Comparison of ENCODE assay signal across 1 cellular context in genomic region chr4:10197952-10198351, GRCh38.
TF ChIP-seq lines count a peak whose summit lies in the region.

No MANE protein-coding gene starts in this region.

TF ChIP-seq in K562, 482 proteins besides CTCF, POLR2A, EP300 and RAD21 (continued from another document and continues in another):
- TF ChIP-seq BCLAF1 (IDR thresholded peaks at IDR 0.05; ENCODE audit: borderline replicate concordance in 1 of 2, control insufficient read depth in 1 of 2, low read depth in 2 of 2, low read length in 1 of 2): no peak
- no peak for TF ChIP-seq ZNF41 (CRISPR knock-in tag; conservative IDR thresholded peaks at IDR 0.05)
- no peak for TF ChIP-seq ZNF778 (CRISPR knock-in tag; IDR thresholded peaks at IDR 0.05)
- TF ChIP-seq FOSL1 (tag; conservative IDR thresholded peaks at IDR 0.05): no peak
- TF ChIP-seq NFIC (IDR thresholded peaks at IDR 0.05): peak; percentile 65
- no peak for TF ChIP-seq PCBP1 (IDR thresholded peaks at IDR 0.05; ENCODE audit: low read depth, low read length, poor library complexity, severe bottlenecking)
- TF ChIP-seq, protein P1, sequence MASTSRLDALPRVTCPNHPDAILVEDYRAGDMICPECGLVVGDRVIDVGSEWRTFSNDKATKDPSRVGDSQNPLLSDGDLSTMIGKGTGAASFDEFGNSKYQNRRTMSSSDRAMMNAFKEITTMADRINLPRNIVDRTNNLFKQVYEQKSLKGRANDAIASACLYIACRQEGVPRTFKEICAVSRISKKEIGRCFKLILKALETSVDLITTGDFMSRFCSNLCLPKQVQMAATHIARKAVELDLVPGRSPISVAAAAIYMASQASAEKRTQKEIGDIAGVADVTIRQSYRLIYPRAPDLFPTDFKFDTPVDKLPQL (IDR thresholded peaks at IDR 0.05; ENCODE audit: extremely low read depth, insufficient read length): no peak
- TF ChIP-seq CREBBP (IDR thresholded peaks at IDR 0.05; ENCODE audit: low read depth, low read length): no peak
- no peak for TF ChIP-seq ZBED1 (IDR thresholded peaks at IDR 0.05)
- TF ChIP-seq ZNF165 (CRISPR knock-in tag; IDR thresholded peaks at IDR 0.05; ENCODE audit: borderline replicate concordance): no peak
- no peak for TF ChIP-seq ZNF140 (CRISPR knock-in tag; IDR thresholded peaks at IDR 0.05)
- TF ChIP-seq ELF2 (CRISPR knock-in tag; IDR thresholded peaks at IDR 0.05): no peak
- no peak for TF ChIP-seq ZNF124 (CRISPR knock-in tag; IDR thresholded peaks at IDR 0.05)
- TF ChIP-seq BHLHE40 (IDR thresholded peaks at IDR 0.05; ENCODE audit: low read length): no peak
- TF ChIP-seq PPARD (CRISPR knock-in tag; IDR thresholded peaks at IDR 0.05): no peak
- no peak for TF ChIP-seq ZBTB1 (CRISPR knock-in tag; IDR thresholded peaks at IDR 0.05; ENCODE audit: borderline replicate concordance, low read depth)
- TF ChIP-seq ZNF766 (CRISPR knock-in tag; conservative IDR thresholded peaks at IDR 0.05): no peak; the same call in 1 of the 2 replicates
- no peak for TF ChIP-seq BACH1 (tag; IDR thresholded peaks at IDR 0.05)
- no peak for TF ChIP-seq OTX1 (CRISPR knock-in tag; IDR thresholded peaks at IDR 0.05)
- TF ChIP-seq, protein P2, sequence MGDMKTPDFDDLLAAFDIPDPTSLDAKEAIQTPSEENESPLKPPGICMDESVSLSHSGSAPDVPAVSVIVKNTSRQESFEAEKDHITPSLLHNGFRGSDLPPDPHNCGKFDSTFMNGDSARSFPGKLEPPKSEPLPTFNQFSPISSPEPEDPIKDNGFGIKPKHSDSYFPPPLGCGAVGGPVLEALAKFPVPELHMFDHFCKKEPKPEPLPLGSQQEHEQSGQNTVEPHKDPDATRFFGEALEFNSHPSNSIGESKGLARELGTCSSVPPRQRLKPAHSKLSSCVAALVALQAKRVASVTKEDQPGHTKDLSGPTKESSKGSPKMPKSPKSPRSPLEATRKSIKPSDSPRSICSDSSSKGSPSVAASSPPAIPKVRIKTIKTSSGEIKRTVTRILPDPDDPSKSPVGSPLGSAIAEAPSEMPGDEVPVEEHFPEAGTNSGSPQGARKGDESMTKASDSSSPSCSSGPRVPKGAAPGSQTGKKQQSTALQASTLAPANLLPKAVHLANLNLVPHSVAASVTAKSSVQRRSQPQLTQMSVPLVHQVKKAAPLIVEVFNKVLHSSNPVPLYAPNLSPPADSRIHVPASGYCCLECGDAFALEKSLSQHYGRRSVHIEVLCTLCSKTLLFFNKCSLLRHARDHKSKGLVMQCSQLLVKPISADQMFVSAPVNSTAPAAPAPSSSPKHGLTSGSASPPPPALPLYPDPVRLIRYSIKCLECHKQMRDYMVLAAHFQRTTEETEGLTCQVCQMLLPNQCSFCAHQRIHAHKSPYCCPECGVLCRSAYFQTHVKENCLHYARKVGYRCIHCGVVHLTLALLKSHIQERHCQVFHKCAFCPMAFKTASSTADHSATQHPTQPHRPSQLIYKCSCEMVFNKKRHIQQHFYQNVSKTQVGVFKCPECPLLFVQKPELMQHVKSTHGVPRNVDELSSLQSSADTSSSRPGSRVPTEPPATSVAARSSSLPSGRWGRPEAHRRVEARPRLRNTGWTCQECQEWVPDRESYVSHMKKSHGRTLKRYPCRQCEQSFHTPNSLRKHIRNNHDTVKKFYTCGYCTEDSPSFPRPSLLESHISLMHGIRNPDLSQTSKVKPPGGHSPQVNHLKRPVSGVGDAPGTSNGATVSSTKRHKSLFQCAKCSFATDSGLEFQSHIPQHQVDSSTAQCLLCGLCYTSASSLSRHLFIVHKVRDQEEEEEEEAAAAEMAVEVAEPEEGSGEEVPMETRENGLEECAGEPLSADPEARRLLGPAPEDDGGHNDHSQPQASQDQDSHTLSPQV (IDR thresholded peaks at IDR 0.05): 0 out of 2 replicates have a peak, but pooled peaks have one; percentile 55
- TF ChIP-seq KDM4B (IDR thresholded peaks at IDR 0.05; ENCODE audit: borderline replicate concordance in 2 of 2, low read depth in 1 of 2): no peak
- peak; percentile 53; the same call in 1 of the 2 replicates for TF ChIP-seq CXXC5 (CRISPR knock-in tag; IDR thresholded peaks at IDR 0.05)
- no peak for TF ChIP-seq TAF1 (IDR thresholded peaks at IDR 0.05; ENCODE audit: control insufficient read depth, extremely low read depth, insufficient read depth, low read length, severe bottlenecking)
- peak; percentile 57; the same call in 1 of the 2 replicates for TF ChIP-seq TAL1 (IDR thresholded peaks at IDR 0.05)
- TF ChIP-seq HEY1 (CRISPR knock-in tag; IDR thresholded peaks at IDR 0.05; ENCODE audit: borderline replicate concordance): no peak
- no peak for TF ChIP-seq U2AF2 (optimal IDR thresholded peaks at IDR 0.05; ENCODE audit: low read depth, low read length)
- TF ChIP-seq ZNF263 (CRISPR knock-in tag; IDR thresholded peaks at IDR 0.05; ENCODE audit: borderline replicate concordance): no peak
- no peak for TF ChIP-seq CC2D1A (IDR thresholded peaks at IDR 0.05)
- TF ChIP-seq, protein P3, sequence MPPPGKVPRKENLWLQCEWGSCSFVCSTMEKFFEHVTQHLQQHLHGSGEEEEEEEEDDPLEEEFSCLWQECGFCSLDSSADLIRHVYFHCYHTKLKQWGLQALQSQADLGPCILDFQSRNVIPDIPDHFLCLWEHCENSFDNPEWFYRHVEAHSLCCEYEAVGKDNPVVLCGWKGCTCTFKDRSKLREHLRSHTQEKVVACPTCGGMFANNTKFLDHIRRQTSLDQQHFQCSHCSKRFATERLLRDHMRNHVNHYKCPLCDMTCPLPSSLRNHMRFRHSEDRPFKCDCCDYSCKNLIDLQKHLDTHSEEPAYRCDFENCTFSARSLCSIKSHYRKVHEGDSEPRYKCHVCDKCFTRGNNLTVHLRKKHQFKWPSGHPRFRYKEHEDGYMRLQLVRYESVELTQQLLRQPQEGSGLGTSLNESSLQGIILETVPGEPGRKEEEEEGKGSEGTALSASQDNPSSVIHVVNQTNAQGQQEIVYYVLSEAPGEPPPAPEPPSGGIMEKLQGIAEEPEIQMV (tag; conservative IDR thresholded peaks at IDR 0.05; ENCODE audit: low read depth): no peak
- TF ChIP-seq, protein P4, sequence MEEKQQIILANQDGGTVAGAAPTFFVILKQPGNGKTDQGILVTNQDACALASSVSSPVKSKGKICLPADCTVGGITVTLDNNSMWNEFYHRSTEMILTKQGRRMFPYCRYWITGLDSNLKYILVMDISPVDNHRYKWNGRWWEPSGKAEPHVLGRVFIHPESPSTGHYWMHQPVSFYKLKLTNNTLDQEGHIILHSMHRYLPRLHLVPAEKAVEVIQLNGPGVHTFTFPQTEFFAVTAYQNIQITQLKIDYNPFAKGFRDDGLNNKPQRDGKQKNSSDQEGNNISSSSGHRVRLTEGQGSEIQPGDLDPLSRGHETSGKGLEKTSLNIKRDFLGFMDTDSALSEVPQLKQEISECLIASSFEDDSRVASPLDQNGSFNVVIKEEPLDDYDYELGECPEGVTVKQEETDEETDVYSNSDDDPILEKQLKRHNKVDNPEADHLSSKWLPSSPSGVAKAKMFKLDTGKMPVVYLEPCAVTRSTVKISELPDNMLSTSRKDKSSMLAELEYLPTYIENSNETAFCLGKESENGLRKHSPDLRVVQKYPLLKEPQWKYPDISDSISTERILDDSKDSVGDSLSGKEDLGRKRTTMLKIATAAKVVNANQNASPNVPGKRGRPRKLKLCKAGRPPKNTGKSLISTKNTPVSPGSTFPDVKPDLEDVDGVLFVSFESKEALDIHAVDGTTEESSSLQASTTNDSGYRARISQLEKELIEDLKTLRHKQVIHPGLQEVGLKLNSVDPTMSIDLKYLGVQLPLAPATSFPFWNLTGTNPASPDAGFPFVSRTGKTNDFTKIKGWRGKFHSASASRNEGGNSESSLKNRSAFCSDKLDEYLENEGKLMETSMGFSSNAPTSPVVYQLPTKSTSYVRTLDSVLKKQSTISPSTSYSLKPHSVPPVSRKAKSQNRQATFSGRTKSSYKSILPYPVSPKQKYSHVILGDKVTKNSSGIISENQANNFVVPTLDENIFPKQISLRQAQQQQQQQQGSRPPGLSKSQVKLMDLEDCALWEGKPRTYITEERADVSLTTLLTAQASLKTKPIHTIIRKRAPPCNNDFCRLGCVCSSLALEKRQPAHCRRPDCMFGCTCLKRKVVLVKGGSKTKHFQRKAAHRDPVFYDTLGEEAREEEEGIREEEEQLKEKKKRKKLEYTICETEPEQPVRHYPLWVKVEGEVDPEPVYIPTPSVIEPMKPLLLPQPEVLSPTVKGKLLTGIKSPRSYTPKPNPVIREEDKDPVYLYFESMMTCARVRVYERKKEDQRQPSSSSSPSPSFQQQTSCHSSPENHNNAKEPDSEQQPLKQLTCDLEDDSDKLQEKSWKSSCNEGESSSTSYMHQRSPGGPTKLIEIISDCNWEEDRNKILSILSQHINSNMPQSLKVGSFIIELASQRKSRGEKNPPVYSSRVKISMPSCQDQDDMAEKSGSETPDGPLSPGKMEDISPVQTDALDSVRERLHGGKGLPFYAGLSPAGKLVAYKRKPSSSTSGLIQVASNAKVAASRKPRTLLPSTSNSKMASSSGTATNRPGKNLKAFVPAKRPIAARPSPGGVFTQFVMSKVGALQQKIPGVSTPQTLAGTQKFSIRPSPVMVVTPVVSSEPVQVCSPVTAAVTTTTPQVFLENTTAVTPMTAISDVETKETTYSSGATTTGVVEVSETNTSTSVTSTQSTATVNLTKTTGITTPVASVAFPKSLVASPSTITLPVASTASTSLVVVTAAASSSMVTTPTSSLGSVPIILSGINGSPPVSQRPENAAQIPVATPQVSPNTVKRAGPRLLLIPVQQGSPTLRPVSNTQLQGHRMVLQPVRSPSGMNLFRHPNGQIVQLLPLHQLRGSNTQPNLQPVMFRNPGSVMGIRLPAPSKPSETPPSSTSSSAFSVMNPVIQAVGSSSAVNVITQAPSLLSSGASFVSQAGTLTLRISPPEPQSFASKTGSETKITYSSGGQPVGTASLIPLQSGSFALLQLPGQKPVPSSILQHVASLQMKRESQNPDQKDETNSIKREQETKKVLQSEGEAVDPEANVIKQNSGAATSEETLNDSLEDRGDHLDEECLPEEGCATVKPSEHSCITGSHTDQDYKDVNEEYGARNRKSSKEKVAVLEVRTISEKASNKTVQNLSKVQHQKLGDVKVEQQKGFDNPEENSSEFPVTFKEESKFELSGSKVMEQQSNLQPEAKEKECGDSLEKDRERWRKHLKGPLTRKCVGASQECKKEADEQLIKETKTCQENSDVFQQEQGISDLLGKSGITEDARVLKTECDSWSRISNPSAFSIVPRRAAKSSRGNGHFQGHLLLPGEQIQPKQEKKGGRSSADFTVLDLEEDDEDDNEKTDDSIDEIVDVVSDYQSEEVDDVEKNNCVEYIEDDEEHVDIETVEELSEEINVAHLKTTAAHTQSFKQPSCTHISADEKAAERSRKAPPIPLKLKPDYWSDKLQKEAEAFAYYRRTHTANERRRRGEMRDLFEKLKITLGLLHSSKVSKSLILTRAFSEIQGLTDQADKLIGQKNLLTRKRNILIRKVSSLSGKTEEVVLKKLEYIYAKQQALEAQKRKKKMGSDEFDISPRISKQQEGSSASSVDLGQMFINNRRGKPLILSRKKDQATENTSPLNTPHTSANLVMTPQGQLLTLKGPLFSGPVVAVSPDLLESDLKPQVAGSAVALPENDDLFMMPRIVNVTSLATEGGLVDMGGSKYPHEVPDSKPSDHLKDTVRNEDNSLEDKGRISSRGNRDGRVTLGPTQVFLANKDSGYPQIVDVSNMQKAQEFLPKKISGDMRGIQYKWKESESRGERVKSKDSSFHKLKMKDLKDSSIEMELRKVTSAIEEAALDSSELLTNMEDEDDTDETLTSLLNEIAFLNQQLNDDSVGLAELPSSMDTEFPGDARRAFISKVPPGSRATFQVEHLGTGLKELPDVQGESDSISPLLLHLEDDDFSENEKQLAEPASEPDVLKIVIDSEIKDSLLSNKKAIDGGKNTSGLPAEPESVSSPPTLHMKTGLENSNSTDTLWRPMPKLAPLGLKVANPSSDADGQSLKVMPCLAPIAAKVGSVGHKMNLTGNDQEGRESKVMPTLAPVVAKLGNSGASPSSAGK (IDR thresholded peaks at IDR 0.05): no peak
- no peak for TF ChIP-seq ZNF197 (CRISPR knock-in tag; IDR thresholded peaks at IDR 0.05; ENCODE audit: low read depth)
- no peak for TF ChIP-seq BRF1 (IDR thresholded peaks at IDR 0.05; ENCODE audit: borderline replicate concordance, extremely low read depth, insufficient read length)
- no peak for TF ChIP-seq E2F3 (CRISPR knock-in tag; IDR thresholded peaks at IDR 0.05)
- TF ChIP-seq NFIX (CRISPR knock-in tag; IDR thresholded peaks at IDR 0.05; ENCODE audit: low read depth): no peak
- TF ChIP-seq SRSF3 (IDR thresholded peaks at IDR 0.05; ENCODE audit: insufficient read depth, low read length): no peak
- no peak for TF ChIP-seq EZH2 (IDR thresholded peaks at IDR 0.05; ENCODE audit: borderline replicate concordance, low read depth, low read length)
- peak; percentile 38; the same call in 1 of the 2 replicates for TF ChIP-seq SMARCA4 (IDR thresholded peaks at IDR 0.05)
- TF ChIP-seq ZNF282 (CRISPR knock-in tag; IDR thresholded peaks at IDR 0.05): no peak
- TF ChIP-seq ZKSCAN8 (CRISPR knock-in tag; IDR thresholded peaks at IDR 0.05): no peak
- no peak for TF ChIP-seq ZBTB8A (IDR thresholded peaks at IDR 0.05; ENCODE audit: partially characterized antibody)
- no peak for TF ChIP-seq MEF2D (tag; conservative IDR thresholded peaks at IDR 0.05; ENCODE audit: low read depth)
- TF ChIP-seq TBP (optimal IDR thresholded peaks at IDR 0.05; ENCODE audit: low read depth, low read length): no peak
- TF ChIP-seq NR2F6 (CRISPR knock-in tag; IDR thresholded peaks at IDR 0.05): no peak
- no peak for TF ChIP-seq ZNF512 (tag; IDR thresholded peaks at IDR 0.05)
